Comparison of ENCODE assay signal across 9 cellular contexts in genomic region chr2:45938649-45939511, GRCh38.
A peak's percentile ranks its signal among the peaks of the same experiment; 100 is the strongest.
DNase-seq lines count a peak whose midpoint lies in the region; ATAC-seq and TF ChIP-seq lines count a peak whose summit lies in the region.
"Had no signal": no experiment of that assay in that cellular context is flagged by ENCODE, and none has a peak within 500 bp of the region (broad histone marks: within the 10 kb centered on the region; RNA-seq: fewer than 3 reads in every experiment).

No MANE protein-coding gene starts in this region.

- H2AFZ ChIP-seq in neuronal stem cell (ENCODE audit: low read length) = no peak overlapping the region

- H2BK12ac ChIP-seq in neuronal stem cell (ENCODE audit: low read length) = no peak overlapping the region

- no peak overlapping the region for H3K9ac ChIP-seq in neuronal stem cell (ENCODE audit: low read depth, low read length, poor library complexity)

- no peak overlapping the region for H4K91ac ChIP-seq in neuronal stem cell (ENCODE audit: low read depth, low read length, poor library complexity)

- H3K18ac ChIP-seq in neuronal stem cell (ENCODE audit: low read length) = no peak overlapping the region

- ATAC-seq in HG03095 (IDR thresholded peaks at IDR 0.05; ENCODE audit: unreplicated experiment) = no peak

- no peak overlapping the region for H3K4ac ChIP-seq in neuronal stem cell (ENCODE audit: low read length)

- no CpG with 5 or more reads among the region's 13 CpGs for WGBS in neuronal stem cell (ENCODE audit: extremely low coverage in 2 of 2, insufficient read length in 2 of 2, insufficient replicate concordance in 1 of 2), 2 donors

- no peak overlapping the region for H4K8ac ChIP-seq in neuronal stem cell (ENCODE audit: low read depth, low read length)

- H3K27me3 Mint-ChIP-seq in nephron (ENCODE audit: low read depth) = no peaks in the 10 kb centered on the region
- H3K27me3 Mint-ChIP-seq: activated B cell treated with CpG ODN at 0.5 μM for 24 hours had no signal

- no peak overlapping the region for H2AK5ac ChIP-seq in neuronal stem cell (ENCODE audit: low read depth, low read length)

- peaks cover 14 to 18% of the 10 kb centered on the region in 2 donors for H3K4me1 ChIP-seq in neuronal stem cell (ENCODE audit: control insufficient read depth in 2 of 2, insufficient read depth in 1 of 2, low read depth in 1 of 2, low read length in 2 of 2)

- H3K14ac ChIP-seq in neuronal stem cell (ENCODE audit: low read length) = no peak overlapping the region

- peaks cover 56% of the 10 kb centered on the region for H3K4me1 Mint-ChIP-seq in nephron

- TF ChIP-seq CTCF in AG09319 (IDR thresholded peaks at IDR 0.05; ENCODE audit: low read depth, low read length) = no peak
- TF ChIP-seq CTCF in nephron (IDR thresholded peaks at IDR 0.05; ENCODE audit: unreplicated experiment in 3 of 3) = no peak

- H3K4me2 ChIP-seq in neuronal stem cell (ENCODE audit: insufficient read depth, low read length, poor library complexity, severe bottlenecking) = no peak overlapping the region

- peak overlapping the region in 1 of 3 experiments; percentile 2 for H3K4me3 Mint-ChIP-seq in nephron
- H3K4me3 Mint-ChIP-seq: activated B cell treated with CpG ODN at 0.5 μM for 24 hours had no signal

- H2BK15ac ChIP-seq in neuronal stem cell (ENCODE audit: low read length) = no peak overlapping the region

- no peak overlapping the region for H2BK120ac ChIP-seq in neuronal stem cell (ENCODE audit: low read depth, low read length)

- H3K36me3 ChIP-seq in neuronal stem cell (replicated peaks in 1 of 2; ENCODE audit: control insufficient read depth in 2 of 2, insufficient read depth in 2 of 2, low read length in 2 of 2) = no peaks in the 10 kb centered on the region

- H3K23ac ChIP-seq in neuronal stem cell (ENCODE audit: low read depth, low read length, poor library complexity) = no peak overlapping the region

- H3K9me3 ChIP-seq in neuronal stem cell (replicated peaks in 1 of 2; ENCODE audit: control insufficient read depth in 2 of 2, insufficient read depth in 1 of 2, low read depth in 1 of 2, low read length in 2 of 2) = no peaks in the 10 kb centered on the region

- no peaks in the 10 kb centered on the region for H3K79me1 ChIP-seq in neuronal stem cell (ENCODE audit: low read depth, low read length)

- H3K36me3 Mint-ChIP-seq in nephron (ENCODE audit: low read depth) = no peaks in the 10 kb centered on the region

- H2BK5ac ChIP-seq in neuronal stem cell (ENCODE audit: low read length) = no peak overlapping the region

- peak; percentile 94 for DNase-seq in AG09319 (ENCODE audit: extremely low read depth, low read depth)
- peak; percentile 38 for DNase-seq in NCI-H2107 treated with DMSO at 0.1 percent for 48 hours (lab: John Stamatoyannopoulos, UW; ENCODE audit: unreplicated experiment)
- DNase-seq in epidermal melanocyte (ENCODE audit: insufficient read length, low spot score) = peak; percentile 51
- no peak for DNase-seq in neuronal stem cell (ENCODE audit: low spot score)
- no peak for DNase-seq in stimulated activated naive CD4-positive, alpha-beta T cell (lab: John Stamatoyannopoulos, UW)
- no peak for DNase-seq in hypothalamus (lab: John Stamatoyannopoulos, UW)
- DNase-seq: activated B cell treated with CpG ODN at 0.5 μM for 24 hours had no signal

- H3K4me3 ChIP-seq in neuronal stem cell (ENCODE audit: low read length in 2 of 2) = no peak overlapping the region

- no peaks in the 10 kb centered on the region for H3K27me3 ChIP-seq in neuronal stem cell (ENCODE audit: control insufficient read depth in 3 of 3, insufficient read depth in 3 of 3, low read depth in 1 of 3, low read length in 3 of 3)

- H3K27ac ChIP-seq in neuronal stem cell (replicated peaks; ENCODE audit: low read length) = no peak overlapping the region

- no peaks in the 10 kb centered on the region for H3K9me3 Mint-ChIP-seq in nephron
- H3K9me3 Mint-ChIP-seq: activated B cell treated with CpG ODN at 0.5 μM for 24 hours had no signal

- H3K27ac Mint-ChIP-seq in nephron = peak overlapping the region; percentile 76 to 87 (median 86)
- H3K27ac Mint-ChIP-seq: activated B cell treated with CpG ODN at 0.5 μM for 24 hours had no signal

Comparison
In these comparisons a context has a peak if more than half of its experiments do, and no peak if none do; other contexts are left out.
1. DNase-seq: peak in AG09319 (single experiment), NCI-H2107 treated with DMSO at 0.1 percent for 48 hours (single experiment) and epidermal melanocyte (single experiment); none in neuronal stem cell (single experiment), stimulated activated naive CD4-positive, alpha-beta T cell (0 of 6) and hypothalamus (0 of 51).